Comparison of ENCODE assay signal across 10 cellular contexts in the genomic region with DNA sequence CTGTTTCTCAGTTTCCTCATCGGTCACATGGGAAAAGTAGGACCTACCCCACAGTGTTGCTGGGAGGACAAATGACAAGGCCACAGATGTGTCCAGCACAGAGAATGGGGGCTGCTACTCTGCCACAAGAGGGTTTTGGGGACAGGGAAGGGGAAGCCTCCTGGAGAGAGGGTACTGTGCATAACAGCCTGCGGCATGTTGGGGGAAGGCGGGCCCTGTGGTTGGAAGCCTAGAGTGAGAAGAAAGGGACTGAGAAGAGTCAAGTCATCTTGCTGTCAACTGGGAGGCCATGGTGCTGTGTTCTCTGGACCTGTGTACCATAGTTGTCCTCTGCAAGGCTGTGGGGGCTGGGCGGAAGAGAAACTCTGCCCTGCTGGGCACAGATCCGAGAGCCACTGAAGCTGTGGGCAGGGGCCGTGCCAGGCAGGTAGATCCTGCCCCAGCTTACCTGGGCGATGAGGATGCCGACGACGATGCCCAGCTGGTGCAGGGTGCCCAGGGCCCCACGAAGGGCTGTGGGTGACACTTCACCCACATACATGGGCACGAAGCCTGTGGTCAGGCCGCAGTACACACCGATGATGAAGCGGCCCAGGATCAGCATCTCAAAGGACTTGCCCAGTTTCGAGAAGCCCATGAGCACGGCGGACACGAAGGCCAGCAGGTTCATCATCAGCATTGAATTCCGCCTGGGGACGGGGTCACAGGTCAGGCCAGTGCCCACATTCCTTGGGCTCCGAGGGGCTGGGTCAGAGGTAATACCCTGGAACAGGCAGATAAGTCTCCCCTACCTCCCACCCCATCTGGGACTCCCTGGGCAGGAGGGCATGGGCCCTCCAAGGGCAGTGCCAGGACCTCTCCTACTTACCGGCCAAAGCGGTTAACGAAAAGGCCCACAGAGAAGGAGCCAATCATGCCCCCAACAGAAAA. TPM values are rescaled to one million over a fixed set of nuclear protein-coding genes. Genes with fewer than 3 reads are reported as not detected.
DNase-seq lines count a peak whose midpoint lies in the region; ATAC-seq, FAIRE-seq and TF ChIP-seq lines count a peak whose summit lies in the region.
"Had no signal": no experiment of that assay in that cellular context is flagged by ENCODE, and none has a peak within 500 bp of the region (broad histone marks: within the 10 kb centered on the region; RNA-seq: fewer than 3 reads in every experiment).

No MANE protein-coding gene starts in this region.

- H3K4me1 ChIP-seq in CD4-positive, alpha-beta memory T cell (ENCODE audit: insufficient read depth, low read length) = peaks cover 60% of the 10 kb centered on the region
- no peaks in the 10 kb centered on the region for H3K4me1 ChIP-seq in HEK293 (ENCODE audit: control insufficient read depth, insufficient read depth, low read length)
- H3K4me1 ChIP-seq in astrocyte (ENCODE audit: insufficient read depth, low read length) = peaks cover 9% of the 10 kb centered on the region
- peaks cover 48 to 50% of the 10 kb centered on the region in 2 experiments for H3K4me1 ChIP-seq in neutrophil (ENCODE audit: control insufficient read depth in 1 of 2, insufficient read depth in 1 of 2, low read depth in 1 of 2, low read length in 1 of 2)
- H3K4me1 ChIP-seq in tibial nerve = peaks cover 0 to 53% (median 35%) of the 10 kb centered on the region in 4 donors

- 84 to 88% methylated on average over 24 to 25 of the region's 25 CpGs for WGBS in tibial nerve, 2 donors

- no peaks in the 10 kb centered on the region for H3K27me3 Mint-ChIP-seq in CD4-positive, alpha-beta memory T cell
- no peaks in the 10 kb centered on the region for H3K27me3 Mint-ChIP-seq in astrocyte (ENCODE audit: low read depth, unreplicated experiment)

- no peak overlapping the region for H3K4me2 ChIP-seq in astrocyte (ENCODE audit: low read length)

- peaks cover 0 to 5% (median 0%) of the 10 kb centered on the region in 8 donors for H3K9me3 Mint-ChIP-seq in CD4-positive, alpha-beta memory T cell
- no peaks in the 10 kb centered on the region for H3K9me3 Mint-ChIP-seq in astrocyte (ENCODE audit: unreplicated experiment)
- H3K9me3 Mint-ChIP-seq: nephron had no signal

- no peak overlapping the region for H2AFZ ChIP-seq in astrocyte (ENCODE audit: low read depth, low read length)

- intact Hi-C loops in CD4-positive, alpha-beta memory T cell (cut with micrococcal nuclease) = loop anchor here (1.0 kb wide), 4 partner anchors 7 to 143 kb away; a partner anchor contains a TSS

- H3K27ac Mint-ChIP-seq in CD4-positive, alpha-beta memory T cell = peak overlapping the region; percentile 92 to 98 (median 96)
- peak overlapping the region; percentile 77 for H3K27ac Mint-ChIP-seq in astrocyte (ENCODE audit: unreplicated experiment)

- peaks cover 36% of the 10 kb centered on the region for H4K20me1 ChIP-seq in astrocyte (ENCODE audit: insufficient read depth, low read length)

- H3K36me3 Mint-ChIP-seq in CD4-positive, alpha-beta memory T cell = peaks cover 47 to 73% of the 10 kb centered on the region in 2 donors
- H3K36me3 Mint-ChIP-seq in astrocyte (ENCODE audit: low read depth, unreplicated experiment) = peaks cover 43% of the 10 kb centered on the region

- no peak overlapping the region for H3K9ac ChIP-seq in astrocyte (ENCODE audit: low read length)

- TF ChIP-seq CTCF in HEK293 (tag by site-specific recombination; IDR thresholded peaks at IDR 0.05) (no peak), astrocyte (IDR thresholded peaks at IDR 0.05; ENCODE audit: insufficient read depth, low read depth, low read length) (no peak), neutrophil (IDR thresholded peaks at IDR 0.05) (no peak), tibial nerve (IDR thresholded peaks at IDR 0.05) (no peak)

- peaks cover 52% of the 10 kb centered on the region for H3K36me3 ChIP-seq in CD4-positive, alpha-beta memory T cell (ENCODE audit: insufficient read depth, low read length)
- H3K36me3 ChIP-seq in HEK293 (ENCODE audit: control insufficient read depth in 2 of 2, insufficient read depth in 1 of 2, low read length in 2 of 2) (peaks cover 0 to 84% of the 10 kb centered on the region in 2 experiments; a peak in 2 of 3 replicates), astrocyte (ENCODE audit: insufficient read depth, low read length) (peaks cover 63% of the 10 kb centered on the region), neutrophil (peaks cover 6% of the 10 kb centered on the region), tibial nerve (peaks cover 3 to 70% (median 25%) of the 10 kb centered on the region in 3 donors)

- peaks cover 55% of the 10 kb centered on the region for H3K79me2 ChIP-seq in astrocyte (ENCODE audit: insufficient read depth, low read length)

- FAIRE-seq in astrocyte (lab: Jason Lieb, UNC) = no peak

- TF ChIP-seq EP300 in tibial nerve (IDR thresholded peaks at IDR 0.05) = no peak

- no peak for TF ChIP-seq POLR2A in tibial nerve (IDR thresholded peaks at IDR 0.05)

- CTCF ChIA-PET in CD4-positive, alpha-beta memory T cell (lab: Charles Lee; ENCODE audit: partially characterized antibody) = interaction anchor here (1.0 kb wide), 2 partner anchors 142 to 143 kb away, joined by 3 to 4 read pairs; no protein-coding TSS in a partner anchor
- CTCF ChIA-PET in HEK293 (lab: Yijun Ruan, JAX) = interaction anchor here (1.1 kb wide), 2 partner anchors 17 to 143 kb away, joined by 3 read pairs; no protein-coding TSS in a partner anchor

- POLR2A ChIA-PET in CD4-positive, alpha-beta memory T cell (lab: Charles Lee; ENCODE audit: partially characterized antibody) = no interaction called here
- POLR2A ChIA-PET in HEK293 (lab: Yijun Ruan, JAX) = no interaction called here

- no peaks in the 10 kb centered on the region for H3K9me3 ChIP-seq in CD4-positive, alpha-beta memory T cell (ENCODE audit: control insufficient read depth in 1 of 2, low read length in 2 of 2)
- H3K9me3 ChIP-seq in HEK293 (ENCODE audit: control insufficient read depth, insufficient read depth, low read depth, low read length) = no peaks in the 10 kb centered on the region
- H3K9me3 ChIP-seq in astrocyte (ENCODE audit: insufficient read depth, low read depth, low read length) = no peaks in the 10 kb centered on the region
- H3K9me3 ChIP-seq in neutrophil = no peaks in the 10 kb centered on the region
- H3K9me3 ChIP-seq in tibial nerve = no peaks in the 10 kb centered on the region

- no peak overlapping the region for H3K4me3 ChIP-seq in CD4-positive, alpha-beta memory T cell (ENCODE audit: low read length in 2 of 2)
- H3K4me3 ChIP-seq in HEK293 (ENCODE audit: low read depth, low read length) = no peak overlapping the region
- H3K4me3 ChIP-seq in astrocyte (ENCODE audit: insufficient read depth, low read depth, low read length) = no peak overlapping the region
- peak overlapping the region in 1 of 2 experiments; percentile 42 for H3K4me3 ChIP-seq in neutrophil (ENCODE audit: low read depth in 1 of 2, low read length in 1 of 2)
- no peak overlapping the region for H3K4me3 ChIP-seq in tibial nerve

- H3K4me1 Mint-ChIP-seq in CD4-positive, alpha-beta memory T cell = peaks cover 50 to 75% (median 62%) of the 10 kb centered on the region in 4 donors
- peaks cover 48% of the 10 kb centered on the region for H3K4me1 Mint-ChIP-seq in astrocyte (ENCODE audit: low read depth, unreplicated experiment)

- peak overlapping the region in 7 of 8 donors; percentile 75 to 92 (median 83) for H3K4me3 Mint-ChIP-seq in CD4-positive, alpha-beta memory T cell
- peak overlapping the region; percentile 30 for H3K4me3 Mint-ChIP-seq in astrocyte (ENCODE audit: unreplicated experiment)
- H3K4me3 Mint-ChIP-seq: nephron had no signal

- DNase-seq in CD4-positive, alpha-beta memory T cell = peak in 1 of 5 donors; percentile 43
- DNase-seq in astrocyte (ENCODE audit: low read depth) = no peak
- DNase-seq in NCI-H187 treated with DMSO at 0.1 percent for 48 hours (lab: John Stamatoyannopoulos, UW) = no peak
- no peak for DNase-seq in tibial nerve (ENCODE audit: low spot score in 2 of 2)
- DNase-seq in OCI-M1 (lab: John Stamatoyannopoulos, UW) = no peak
- DNase-seq: NCI-H2171 had no signal

- peak overlapping the region; percentile 53 for H3K27ac ChIP-seq in CD4-positive, alpha-beta memory T cell (ENCODE audit: low read depth, low read length)
- H3K27ac ChIP-seq in HEK293 (ENCODE audit: extremely low read depth, low read depth, low read length) = no peak overlapping the region
- no peak overlapping the region for H3K27ac ChIP-seq in astrocyte (ENCODE audit: low read depth, low read length)
- peak overlapping the region; percentile 93 for H3K27ac ChIP-seq in neutrophil
- peak overlapping the region in 2 of 4 donors; percentile 81 to 83 for H3K27ac ChIP-seq in tibial nerve

- no peaks in the 10 kb centered on the region for H3K27me3 ChIP-seq in CD4-positive, alpha-beta memory T cell (ENCODE audit: insufficient read depth, low read length)
- no peaks in the 10 kb centered on the region for H3K27me3 ChIP-seq in astrocyte (ENCODE audit: insufficient read depth, low read length)
- no peaks in the 10 kb centered on the region for H3K27me3 ChIP-seq in neutrophil
- no peaks in the 10 kb centered on the region for H3K27me3 ChIP-seq in tibial nerve

- ATAC-seq in GM21717 (IDR thresholded peaks at IDR 0.05; ENCODE audit: unreplicated experiment) = no peak

TF ChIP-seq in HEK293, 187 proteins besides CTCF, POLR2A, EP300 and RAD21:
- no peak for TF ChIP-seq MZF1 (tag by site-specific recombination; IDR thresholded peaks at IDR 0.05; ENCODE audit: borderline replicate concordance)
- TF ChIP-seq, protein P1, sequence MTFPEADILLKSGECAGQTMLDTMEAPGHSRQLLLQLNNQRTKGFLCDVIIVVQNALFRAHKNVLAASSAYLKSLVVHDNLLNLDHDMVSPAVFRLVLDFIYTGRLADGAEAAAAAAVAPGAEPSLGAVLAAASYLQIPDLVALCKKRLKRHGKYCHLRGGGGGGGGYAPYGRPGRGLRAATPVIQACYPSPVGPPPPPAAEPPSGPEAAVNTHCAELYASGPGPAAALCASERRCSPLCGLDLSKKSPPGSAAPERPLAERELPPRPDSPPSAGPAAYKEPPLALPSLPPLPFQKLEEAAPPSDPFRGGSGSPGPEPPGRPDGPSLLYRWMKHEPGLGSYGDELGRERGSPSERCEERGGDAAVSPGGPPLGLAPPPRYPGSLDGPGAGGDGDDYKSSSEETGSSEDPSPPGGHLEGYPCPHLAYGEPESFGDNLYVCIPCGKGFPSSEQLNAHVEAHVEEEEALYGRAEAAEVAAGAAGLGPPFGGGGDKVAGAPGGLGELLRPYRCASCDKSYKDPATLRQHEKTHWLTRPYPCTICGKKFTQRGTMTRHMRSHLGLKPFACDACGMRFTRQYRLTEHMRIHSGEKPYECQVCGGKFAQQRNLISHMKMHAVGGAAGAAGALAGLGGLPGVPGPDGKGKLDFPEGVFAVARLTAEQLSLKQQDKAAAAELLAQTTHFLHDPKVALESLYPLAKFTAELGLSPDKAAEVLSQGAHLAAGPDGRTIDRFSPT (tag by site-specific recombination; IDR thresholded peaks at IDR 0.05) = peak; percentile 37; the same call in 1 of the 2 replicates

RNA-seq across cellular contexts. Expression of a gene that starts 28.2 kb away (rescaled TPM):
- 10 to 100 TPM; 57.5 to 58.4 TPM for total RNA-seq in CD4-positive, alpha-beta memory T cell
- polyA plus RNA-seq in CD4-positive, alpha-beta memory T cell = 10 to 100 TPM; 22.7 to 29.9 TPM
- total RNA-seq in astrocyte (506 and 521 TPM in 2 replicates), tibial nerve (1,000 to 10,000 TPM in 3 of 4 donors, 100 to 1,000 TPM in 1; 953 to 4,970 (median 3,437) TPM)

Comparison
In these comparisons a context has a peak if more than half of its experiments do, and no peak if none do; other contexts are left out.
1. H3K27ac ChIP-seq: peak in CD4-positive, alpha-beta memory T cell (single experiment) and neutrophil (single experiment); none in HEK293 (single experiment) and astrocyte (single experiment).